ENCODE assay signal across 31 cellular contexts in the genomic region with DNA sequence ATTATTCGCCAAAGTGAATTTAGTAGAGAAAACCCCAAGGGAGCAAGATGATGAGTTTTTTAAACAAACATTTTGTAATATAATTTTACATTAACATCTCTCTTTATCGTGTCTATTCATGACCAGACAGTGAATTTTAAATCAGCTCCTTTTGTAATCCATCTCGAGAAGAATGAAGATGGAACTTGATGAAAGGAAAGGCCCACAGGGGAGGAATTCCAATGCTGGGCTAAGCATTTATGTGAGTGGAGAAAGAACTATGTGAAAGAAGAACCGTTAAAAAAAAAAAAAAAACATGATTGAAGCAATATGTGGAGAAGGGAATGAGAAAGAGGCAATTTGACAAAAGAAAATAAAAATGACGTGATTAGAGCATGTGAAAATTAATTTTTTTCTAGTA.
A peak's percentile ranks its signal among the peaks of the same experiment; 100 is the strongest.
DNase-seq lines count a peak whose midpoint lies in the region; ATAC-seq and TF ChIP-seq lines count a peak whose summit lies in the region.
"Had no signal": no experiment of that assay in that cellular context is flagged by ENCODE, and none has a peak within 500 bp of the region (broad histone marks: within the 10 kb centered on the region; RNA-seq: fewer than 3 reads in every experiment).

No MANE protein-coding gene starts in this region.

- no peaks in the 10 kb centered on the region for H3K27me3 ChIP-seq in GM23338 (ENCODE audit: insufficient read depth)
- no peaks in the 10 kb centered on the region for H3K27me3 ChIP-seq in neuronal stem cell (ENCODE audit: control insufficient read depth in 3 of 3, insufficient read depth in 3 of 3, low read depth in 1 of 3, low read length in 3 of 3)
- H3K27me3 ChIP-seq in foreskin keratinocyte, result no peaks in the 10 kb centered on the region
- H3K27me3 ChIP-seq: BLaER1, brain microvascular endothelial cell, dorsolateral prefrontal cortex, ovary, uterus had no signal

- no peak overlapping the region for H3K4me3 Mint-ChIP-seq in GM23338
- H3K4me3 Mint-ChIP-seq: activated CD4-positive, alpha-beta T cell treated with anti-CD3 and anti-CD28 coated beads for 36 hours; activated CD8-positive, alpha-beta T cell treated with anti-CD3 and anti-CD28 coated beads, Interleukin-2, amount 10 ng/mL, durations not matched to agents 7 days and 5 days; activated naive CD4-positive, alpha-beta T cell treated with anti-CD3 and anti-CD28 coated beads for 36 hours; IgD-negative memory B cell; natural killer cell; stimulated activated naive CD8-positive, alpha-beta T cell treated with anti-CD3 and anti-CD28 coated beads, Interleukin-15, amount 100 ng/mL, for 72 hours had no signal

- H2AK5ac ChIP-seq in neuronal stem cell (ENCODE audit: low read depth, low read length), result no peak overlapping the region

- H3K79me1 ChIP-seq in neuronal stem cell (ENCODE audit: low read depth, low read length), result no peaks in the 10 kb centered on the region

- H3K9me3 Mint-ChIP-seq in GM23338, result no peaks in the 10 kb centered on the region
- H3K9me3 Mint-ChIP-seq: activated naive CD4-positive, alpha-beta T cell treated with anti-CD3 and anti-CD28 coated beads for 36 hours; IgD-negative memory B cell; natural killer cell; stimulated activated naive CD8-positive, alpha-beta T cell treated with anti-CD3 and anti-CD28 coated beads, Interleukin-15, amount 100 ng/mL, for 72 hours had no signal

- no peak overlapping the region for H3K27ac ChIP-seq in GM23338 (ENCODE audit: low read depth)
- no peak overlapping the region for H3K27ac ChIP-seq in neuronal stem cell (replicated peaks; ENCODE audit: low read length)
- H3K27ac ChIP-seq in foreskin keratinocyte, result no peak overlapping the region
- H3K27ac ChIP-seq: BLaER1, brain microvascular endothelial cell, dorsolateral prefrontal cortex, ovary, uterus had no signal

- TF ChIP-seq CTCF in GM23338 (conservative IDR thresholded peaks at IDR 0.05; ENCODE audit: low read depth in 2 of 2), result no peak
- no peak for TF ChIP-seq CTCF in fibroblast of mammary gland (conservative IDR thresholded peaks at IDR 0.05; ENCODE audit: control insufficient read depth, insufficient read depth, low read depth, low read length)
- no peak for TF ChIP-seq CTCF in foreskin keratinocyte (conservative IDR thresholded peaks at IDR 0.05)

- no peak overlapping the region for H3K9ac ChIP-seq in neuronal stem cell (ENCODE audit: low read depth, low read length, poor library complexity)
- H3K9ac ChIP-seq: BLaER1 had no signal

- no peak overlapping the region for H3K23ac ChIP-seq in neuronal stem cell (ENCODE audit: low read depth, low read length, poor library complexity)

- H3K18ac ChIP-seq in neuronal stem cell (ENCODE audit: low read length), result no peak overlapping the region

- peaks cover 2% of the 10 kb centered on the region for H3K27me3 Mint-ChIP-seq in GM23338 (ENCODE audit: insufficient read depth, low read depth, poor library complexity)
- H3K27me3 Mint-ChIP-seq: activated CD4-positive, alpha-beta T cell treated with anti-CD3 and anti-CD28 coated beads for 36 hours; IgD-negative memory B cell; stimulated activated naive CD8-positive, alpha-beta T cell treated with anti-CD3 and anti-CD28 coated beads, Interleukin-15, amount 100 ng/mL, for 72 hours had no signal

- H2BK5ac ChIP-seq in neuronal stem cell (ENCODE audit: low read length), result no peak overlapping the region

- H3K4me1 ChIP-seq in GM23338 (ENCODE audit: insufficient read depth) (0 out of 2 replicates have a peak, but pooled peaks cover 6% of the 10 kb centered on the region), neuronal stem cell (ENCODE audit: control insufficient read depth in 2 of 2, insufficient read depth in 1 of 2, low read depth in 1 of 2, low read length in 2 of 2) (peaks cover 1 to 7% of the 10 kb centered on the region in 2 donors), foreskin keratinocyte (peaks cover 6% of the 10 kb centered on the region)
- H3K4me1 ChIP-seq: BLaER1 had no signal

- no peaks in the 10 kb centered on the region for H3K79me2 ChIP-seq in GM23338 (replicated peaks; ENCODE audit: insufficient read depth)

- no peak overlapping the region for H2BK12ac ChIP-seq in neuronal stem cell (ENCODE audit: low read length)

- H4K8ac ChIP-seq in neuronal stem cell (ENCODE audit: low read depth, low read length), result no peak overlapping the region

- no peak overlapping the region for H4K91ac ChIP-seq in neuronal stem cell (ENCODE audit: low read depth, low read length, poor library complexity)

- H3K9me2 ChIP-seq in GM23338 (ENCODE audit: insufficient read depth), result peaks cover 11% of the 10 kb centered on the region

- H3K4me2 ChIP-seq in GM23338 (peak overlapping the region; percentile 19; the same call in 1 of the 2 replicates), neuronal stem cell (ENCODE audit: insufficient read depth, low read length, poor library complexity, severe bottlenecking) (no peak overlapping the region)
- H3K4me2 ChIP-seq: BLaER1 had no signal

- H3K4me1 Mint-ChIP-seq in GM23338, result peaks cover 13% of the 10 kb centered on the region
- H3K4me1 Mint-ChIP-seq: activated CD4-positive, alpha-beta T cell treated with anti-CD3 and anti-CD28 coated beads for 36 hours; IgD-negative memory B cell; natural killer cell; stimulated activated naive CD8-positive, alpha-beta T cell treated with anti-CD3 and anti-CD28 coated beads, Interleukin-15, amount 100 ng/mL, for 72 hours had no signal

- H3K14ac ChIP-seq in neuronal stem cell (ENCODE audit: low read length), result no peak overlapping the region

- no peaks in the 10 kb centered on the region for H3F3A ChIP-seq in GM23338 (replicated peaks; ENCODE audit: low read depth)

- WGBS in neuronal stem cell (ENCODE audit: extremely low coverage in 2 of 2, insufficient read length in 2 of 2, insufficient replicate concordance in 1 of 2), 2 donors, result no CpG with 5 or more reads among the region's 5 CpGs

- H3K4me3 ChIP-seq in GM23338 (no peak overlapping the region), fibroblast of mammary gland (ENCODE audit: control insufficient read depth, low read depth, low read length) (no peak overlapping the region), neuronal stem cell (ENCODE audit: low read length in 2 of 2) (no peak overlapping the region)
- H3K4me3 ChIP-seq: BLaER1, dorsolateral prefrontal cortex, lung, ovary, uterus had no signal

- H2BK120ac ChIP-seq in neuronal stem cell (ENCODE audit: low read depth, low read length), result no peak overlapping the region

- H3K9me3 ChIP-seq in neuronal stem cell (replicated peaks in 1 of 2; ENCODE audit: control insufficient read depth in 2 of 2, insufficient read depth in 1 of 2, low read depth in 1 of 2, low read length in 2 of 2), result no peaks in the 10 kb centered on the region
- H3K9me3 ChIP-seq: BLaER1, ovary, uterus had no signal

- H3K36me3 ChIP-seq in GM23338 (ENCODE audit: insufficient read depth) (no peaks in the 10 kb centered on the region), neuronal stem cell (replicated peaks in 1 of 2; ENCODE audit: control insufficient read depth in 2 of 2, insufficient read depth in 2 of 2, low read length in 2 of 2) (no peaks in the 10 kb centered on the region)
- H3K36me3 ChIP-seq: BLaER1, brain microvascular endothelial cell, ovary, uterus had no signal

- no peak; the same call in 2 of the 3 replicates for ATAC-seq in GM23338
- no peak for ATAC-seq in foreskin keratinocyte
- no peak for ATAC-seq in HG03442 (IDR thresholded peaks at IDR 0.05; ENCODE audit: unreplicated experiment)
- ATAC-seq: activated CD4-positive, alpha-beta T cell treated with anti-CD3 and anti-CD28 coated beads for 36 hours; activated CD8-positive, alpha-beta T cell treated with anti-CD3 and anti-CD28 coated beads, Interleukin-2, amount 10 ng/mL, durations not matched to agents 7 days and 5 days; natural killer cell; stimulated activated naive CD8-positive, alpha-beta T cell treated with anti-CD3 and anti-CD28 coated beads, Interleukin-15, amount 100 ng/mL, for 72 hours had no signal

- H3K36me3 Mint-ChIP-seq in GM23338 (ENCODE audit: low read depth), result no peaks in the 10 kb centered on the region
- H3K36me3 Mint-ChIP-seq: IgD-negative memory B cell, natural killer cell had no signal

- H4K20me1 ChIP-seq in GM23338 (replicated peaks; ENCODE audit: insufficient read depth), result no peaks in the 10 kb centered on the region
- H4K20me1 ChIP-seq: BLaER1 had no signal

- H3K4ac ChIP-seq in neuronal stem cell (ENCODE audit: low read length), result no peak overlapping the region

- peak overlapping the region; percentile 13; the same call in 1 of the 2 replicates for H3K27ac Mint-ChIP-seq in GM23338
- H3K27ac Mint-ChIP-seq: activated CD4-positive, alpha-beta T cell treated with anti-CD3 and anti-CD28 coated beads for 36 hours; activated CD8-positive, alpha-beta T cell treated with anti-CD3 and anti-CD28 coated beads, Interleukin-2, amount 10 ng/mL, durations not matched to agents 7 days and 5 days; activated naive CD4-positive, alpha-beta T cell treated with anti-CD3 and anti-CD28 coated beads for 36 hours; IgD-negative memory B cell; natural killer cell; stimulated activated naive CD8-positive, alpha-beta T cell treated with anti-CD3 and anti-CD28 coated beads, Interleukin-15, amount 100 ng/mL, for 72 hours had no signal

- H2BK15ac ChIP-seq in neuronal stem cell (ENCODE audit: low read length), result no peak overlapping the region

- DNase-seq in AG08395 (ENCODE audit: low spot score) (peak; percentile 30), GM23338 (ENCODE audit: low spot score) (peak; percentile 24), fibroblast of mammary gland (ENCODE audit: low read depth) (peak; percentile 40), neuronal stem cell (ENCODE audit: low spot score) (no peak), foreskin keratinocyte (no peak), occipital lobe (lab: John Stamatoyannopoulos, UW) (no peak), NCI-H187 treated with DMSO at 0.1 percent for 48 hours (lab: John Stamatoyannopoulos, UW) (no peak)
- DNase-seq: activated CD4-positive, alpha-beta T cell treated with anti-CD3 and anti-CD28 coated beads for 36 hours; activated CD8-positive, alpha-beta T cell treated with anti-CD3 and anti-CD28 coated beads, Interleukin-2, amount 10 ng/mL, durations not matched to agents 7 days and 5 days; activated naive CD4-positive, alpha-beta T cell treated with anti-CD3 and anti-CD28 coated beads for 36 hours; amygdala; brain microvascular endothelial cell; cerebellar nuclear complex; DMS153; dorsolateral prefrontal cortex; HCEC 1CT; MV-4-11; natural killer cell; NCI-H1436; NCI-H748 treated with DMSO at 0.1 percent for 48 hours; ovary; retina; SHP77; stimulated activated CD8-positive, alpha-beta memory T cell treated with anti-CD3 and anti-CD28 coated beads, Interleukin-4, amount 100 ng/mL, for 48 hours; stimulated activated naive CD8-positive, alpha-beta T cell treated with anti-CD3 and anti-CD28 coated beads, Interleukin-15, amount 100 ng/mL, for 72 hours; T-helper 9 cell; uterus had no signal

- H2AFZ ChIP-seq in GM23338, result no peak overlapping the region
- H2AFZ ChIP-seq in neuronal stem cell (ENCODE audit: low read length), result peak overlapping the region; percentile 54

Comparison
In these comparisons a context has a peak if more than half of its experiments do, and no peak if none do; other contexts are left out.
1. DNase-seq: peak in AG08395 (single experiment), GM23338 (single experiment) and fibroblast of mammary gland (single experiment); none in neuronal stem cell (single experiment), foreskin keratinocyte (0 of 2), occipital lobe (single experiment) and NCI-H187 treated with DMSO at 0.1 percent for 48 hours (single experiment).